In the genomic region with DNA sequence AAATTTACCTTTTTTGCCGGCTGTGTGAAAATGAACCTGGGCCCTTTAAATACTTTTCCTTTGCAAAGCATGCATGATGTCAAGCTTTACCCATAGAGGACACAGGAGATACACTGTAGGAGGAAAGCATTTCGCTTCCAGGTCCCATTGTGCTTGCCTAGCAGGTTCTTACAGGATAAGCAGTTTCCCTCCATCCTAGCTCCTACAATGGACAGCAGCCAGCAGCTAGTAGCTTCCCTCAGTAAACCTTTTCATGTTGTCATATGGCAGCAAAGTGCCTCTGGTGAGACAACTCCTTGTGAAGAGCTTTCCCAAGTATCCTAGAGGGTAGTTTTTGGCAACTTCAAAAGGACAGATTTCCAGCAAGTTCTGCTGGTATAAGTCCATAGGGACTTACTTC, we compare ENCODE assay signal across 1 cellular context.
TF ChIP-seq lines count a peak whose summit lies in the region.

No MANE protein-coding gene starts in this region.

TF ChIP-seq in HepG2, 621 proteins besides CTCF, POLR2A, EP300 and RAD21 (continued from another document):
- TF ChIP-seq, protein P1, sequence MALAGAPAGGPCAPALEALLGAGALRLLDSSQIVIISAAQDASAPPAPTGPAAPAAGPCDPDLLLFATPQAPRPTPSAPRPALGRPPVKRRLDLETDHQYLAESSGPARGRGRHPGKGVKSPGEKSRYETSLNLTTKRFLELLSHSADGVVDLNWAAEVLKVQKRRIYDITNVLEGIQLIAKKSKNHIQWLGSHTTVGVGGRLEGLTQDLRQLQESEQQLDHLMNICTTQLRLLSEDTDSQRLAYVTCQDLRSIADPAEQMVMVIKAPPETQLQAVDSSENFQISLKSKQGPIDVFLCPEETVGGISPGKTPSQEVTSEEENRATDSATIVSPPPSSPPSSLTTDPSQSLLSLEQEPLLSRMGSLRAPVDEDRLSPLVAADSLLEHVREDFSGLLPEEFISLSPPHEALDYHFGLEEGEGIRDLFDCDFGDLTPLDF (CRISPR knock-in tag; IDR thresholded peaks at IDR 0.05): no peak
- TF ChIP-seq, protein P2, sequence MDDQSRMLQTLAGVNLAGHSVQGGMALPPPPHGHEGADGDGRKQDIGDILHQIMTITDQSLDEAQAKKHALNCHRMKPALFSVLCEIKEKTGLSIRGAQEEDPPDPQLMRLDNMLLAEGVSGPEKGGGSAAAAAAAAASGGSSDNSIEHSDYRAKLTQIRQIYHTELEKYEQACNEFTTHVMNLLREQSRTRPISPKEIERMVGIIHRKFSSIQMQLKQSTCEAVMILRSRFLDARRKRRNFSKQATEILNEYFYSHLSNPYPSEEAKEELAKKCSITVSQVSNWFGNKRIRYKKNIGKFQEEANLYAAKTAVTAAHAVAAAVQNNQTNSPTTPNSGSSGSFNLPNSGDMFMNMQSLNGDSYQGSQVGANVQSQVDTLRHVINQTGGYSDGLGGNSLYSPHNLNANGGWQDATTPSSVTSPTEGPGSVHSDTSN (CRISPR knock-in tag; IDR thresholded peaks at IDR 0.05; ENCODE audit: borderline replicate concordance): no peak
- TF ChIP-seq SNAI1 (CRISPR knock-in tag; IDR thresholded peaks at IDR 0.05; ENCODE audit: borderline replicate concordance): no peak
- TF ChIP-seq, protein P3, sequence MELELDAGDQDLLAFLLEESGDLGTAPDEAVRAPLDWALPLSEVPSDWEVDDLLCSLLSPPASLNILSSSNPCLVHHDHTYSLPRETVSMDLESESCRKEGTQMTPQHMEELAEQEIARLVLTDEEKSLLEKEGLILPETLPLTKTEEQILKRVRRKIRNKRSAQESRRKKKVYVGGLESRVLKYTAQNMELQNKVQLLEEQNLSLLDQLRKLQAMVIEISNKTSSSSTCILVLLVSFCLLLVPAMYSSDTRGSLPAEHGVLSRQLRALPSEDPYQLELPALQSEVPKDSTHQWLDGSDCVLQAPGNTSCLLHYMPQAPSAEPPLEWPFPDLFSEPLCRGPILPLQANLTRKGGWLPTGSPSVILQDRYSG (CRISPR knock-in tag; IDR thresholded peaks at IDR 0.05): no peak
TF ChIP-seq in HepG2: peak in this region for 2.
